29 cellular contexts compared by ENCODE assay signal in the genomic region with DNA sequence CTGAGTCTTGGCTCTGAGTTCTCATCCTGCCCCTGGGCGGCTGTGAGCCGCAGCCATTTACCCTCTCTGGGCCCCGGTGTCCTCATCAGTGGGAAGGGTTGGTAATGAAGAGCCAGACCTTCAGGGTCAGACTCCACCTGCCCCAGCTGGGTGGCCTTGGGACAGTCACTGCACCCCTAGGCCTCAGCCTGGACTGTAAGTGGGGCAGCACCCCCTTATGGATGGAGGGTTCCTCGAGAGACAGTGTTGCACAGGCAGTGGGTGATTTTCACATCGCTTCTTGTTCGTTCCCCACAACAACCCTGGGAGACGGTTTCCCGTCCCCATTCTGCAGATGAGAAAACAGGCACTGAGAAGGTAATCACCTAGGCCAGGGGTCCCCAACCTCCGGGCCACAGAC.
DNase-seq lines count a peak whose midpoint lies in the region; ATAC-seq and TF ChIP-seq lines count a peak whose summit lies in the region.
"Had no signal": no experiment of that assay in that cellular context is flagged by ENCODE, and none has a peak within 500 bp of the region (broad histone marks: within the 10 kb centered on the region; RNA-seq: fewer than 3 reads in every experiment).

No MANE protein-coding gene starts in this region.

- H3K9me3 Mint-ChIP-seq in neural progenitor cell = no peaks in the 10 kb centered on the region
- H3K9me3 Mint-ChIP-seq: activated naive CD8-positive, alpha-beta T cell treated with anti-CD3 and anti-CD28 coated beads, Interleukin-2, amount 50 U/mL, for 24 hours; activated T-cell treated with anti-CD3 and anti-CD28 coated beads, Interleukin-2, amount 50 U/mL, for 4 hours; CD4-positive, CD25-positive, alpha-beta regulatory T cell; memory B cell; stimulated activated naive CD8-positive, alpha-beta T cell treated with anti-CD3 and anti-CD28 coated beads, Interleukin-15, amount 100 ng/mL, for 72 hours; type B pancreatic cell had no signal

- H2AFZ ChIP-seq in neural progenitor cell (replicated peaks) = no peak overlapping the region
- H2AFZ ChIP-seq: PC-9 had no signal

- H3F3A ChIP-seq in neural progenitor cell (ENCODE audit: low read depth) = peaks cover 19% of the 10 kb centered on the region

- DNase-seq in heart right ventricle = no peak
- no peak for DNase-seq in Right ventricle myocardium superior
- peak in 2 of 10 donors; percentile 28 to 35 for DNase-seq in dorsolateral prefrontal cortex
- no peak for DNase-seq in neural progenitor cell (ENCODE audit: low spot score)
- DNase-seq in upper lobe of right lung = peak; percentile 48
- DNase-seq in COLO668 (lab: John Stamatoyannopoulos, UW; ENCODE audit: unreplicated experiment) = no peak
- DNase-seq: 8988T; activated CD4-positive, alpha-beta T cell treated with anti-CD3 and anti-CD28 coated beads, Interleukin-2, amount 50 U/mL, for 1 hour; activated naive CD8-positive, alpha-beta T cell treated with anti-CD3 and anti-CD28 coated beads, Interleukin-2, amount 50 U/mL, for 24 hours; activated T-cell treated with anti-CD3 and anti-CD28 coated beads, Interleukin-2, amount 50 U/mL, for 4 hours; CD4-positive, CD25-positive, alpha-beta regulatory T cell; cerebellar nuclear complex; effector CD4-positive, alpha-beta T cell; IMR-90; NCI-H1694 treated with DMSO at 0.1 percent for 48 hours; NCI-H524 treated with DMSO at 0.1 percent for 48 hours; occipital lobe; PC-9; SHP77 treated with DMSO at 0.1 percent for 48 hours; small intestine; stimulated activated CD4-positive, alpha-beta T cell treated with anti-CD3 and anti-CD28 coated beads, Interleukin-1b, Interleukin-23, amount 100 ng/mL, for 48 hours; stimulated activated CD8-positive, alpha-beta memory T cell treated with anti-CD3 and anti-CD28 coated beads, Interleukin-4, amount 100 ng/mL, for 48 hours; stimulated activated naive CD8-positive, alpha-beta T cell treated with anti-CD3 and anti-CD28 coated beads, Interleukin-15, amount 100 ng/mL, for 72 hours had no signal

- peak overlapping the region; percentile 42 for H3K27ac Mint-ChIP-seq in neural progenitor cell
- H3K27ac Mint-ChIP-seq: activated naive CD8-positive, alpha-beta T cell treated with anti-CD3 and anti-CD28 coated beads, Interleukin-2, amount 50 U/mL, for 24 hours; stimulated activated naive CD8-positive, alpha-beta T cell treated with anti-CD3 and anti-CD28 coated beads, Interleukin-15, amount 100 ng/mL, for 72 hours; type B pancreatic cell had no signal

- H3K36me3 ChIP-seq in heart right ventricle (peaks cover 0 to 9% (median 0%) of the 10 kb centered on the region in 9 donors), neural progenitor cell (no peaks in the 10 kb centered on the region), upper lobe of right lung (no peaks in the 10 kb centered on the region)

- TF ChIP-seq CTCF in heart right ventricle (IDR thresholded peaks at IDR 0.05) (no peak), dorsolateral prefrontal cortex (IDR thresholded peaks at IDR 0.05 in 54 of 56, conservative IDR thresholded peaks at IDR 0.05 in 2 of 56; ENCODE audit: low read depth in 1 of 56, partially characterized antibody in 56 of 56) (no peak), neural progenitor cell (IDR thresholded peaks at IDR 0.05) (no peak), upper lobe of right lung (IDR thresholded peaks at IDR 0.05) (no peak)

- H3K4me3 Mint-ChIP-seq in neural progenitor cell = no peak overlapping the region
- H3K4me3 Mint-ChIP-seq: activated naive CD8-positive, alpha-beta T cell treated with anti-CD3 and anti-CD28 coated beads, Interleukin-2, amount 50 U/mL, for 24 hours; activated T-cell treated with anti-CD3 and anti-CD28 coated beads, Interleukin-2, amount 50 U/mL, for 4 hours; CD4-positive, CD25-positive, alpha-beta regulatory T cell; memory B cell; stimulated activated naive CD8-positive, alpha-beta T cell treated with anti-CD3 and anti-CD28 coated beads, Interleukin-15, amount 100 ng/mL, for 72 hours; type B pancreatic cell had no signal

- no peaks in the 10 kb centered on the region for H3K9me3 ChIP-seq in heart right ventricle
- H3K9me3 ChIP-seq in neural progenitor cell (ENCODE audit: low read depth) = no peaks in the 10 kb centered on the region
- no peaks in the 10 kb centered on the region for H3K9me3 ChIP-seq in upper lobe of right lung

- H3K4me2 ChIP-seq in neural progenitor cell = no peak overlapping the region
- H3K4me2 ChIP-seq: PC-9 had no signal

- intact Hi-C loops in heart right ventricle (cut with DNase I) = loop anchor here in 1 of 10 donors (5.0 kb wide), 1 partner anchor 40 kb away; no protein-coding TSS in a partner anchor
- intact Hi-C loops in Right ventricle myocardium superior (cut with DNase I) = no loop called here
- intact Hi-C loops in dorsolateral prefrontal cortex (cut with DNase I) = no loop called here
- intact Hi-C loops in upper lobe of right lung (cut with DNase I) = no loop called here

- H3K27me3 Mint-ChIP-seq in neural progenitor cell (ENCODE audit: insufficient read depth, low read depth) = peaks cover 5% of the 10 kb centered on the region
- H3K27me3 Mint-ChIP-seq: CD4-positive, CD25-positive, alpha-beta regulatory T cell; memory B cell; type B pancreatic cell had no signal

- H3K36me3 Mint-ChIP-seq in neural progenitor cell = peaks cover 3% of the 10 kb centered on the region
- H3K36me3 Mint-ChIP-seq: type B pancreatic cell had no signal

- peaks cover 0 to 53% (median 0%) of the 10 kb centered on the region in 7 donors for H3K27me3 ChIP-seq in heart right ventricle
- H3K27me3 ChIP-seq in dorsolateral prefrontal cortex = no peaks in the 10 kb centered on the region
- H3K27me3 ChIP-seq in neural progenitor cell = no peaks in the 10 kb centered on the region
- no peaks in the 10 kb centered on the region for H3K27me3 ChIP-seq in upper lobe of right lung

- H3K4me1 ChIP-seq in heart right ventricle = peaks cover 16 to 95% (median 84%) of the 10 kb centered on the region in 9 donors
- peaks cover 20% of the 10 kb centered on the region for H3K4me1 ChIP-seq in neural progenitor cell
- peaks cover 55% of the 10 kb centered on the region for H3K4me1 ChIP-seq in upper lobe of right lung

- ATAC-seq in heart right ventricle (peak in 1 of 8 donors; percentile 6), Right ventricle myocardium superior (ENCODE audit: poor library complexity) (no peak), upper lobe of right lung (no peak), GM18907 (IDR thresholded peaks at IDR 0.05; ENCODE audit: unreplicated experiment) (no peak), HG03521 (IDR thresholded peaks at IDR 0.05; ENCODE audit: unreplicated experiment) (no peak)
- ATAC-seq: activated naive CD8-positive, alpha-beta T cell treated with anti-CD3 and anti-CD28 coated beads, Interleukin-2, amount 50 U/mL, for 24 hours; activated T-cell treated with anti-CD3 and anti-CD28 coated beads, Interleukin-2, amount 50 U/mL, for 4 hours; stimulated activated naive CD8-positive, alpha-beta T cell treated with anti-CD3 and anti-CD28 coated beads, Interleukin-15, amount 100 ng/mL, for 72 hours had no signal

- peaks cover 72% of the 10 kb centered on the region for H4K20me1 ChIP-seq in neural progenitor cell (ENCODE audit: low read depth)

- H3K79me2 ChIP-seq in neural progenitor cell (ENCODE audit: low read depth) = peaks cover 12% of the 10 kb centered on the region

- WGBS in heart right ventricle, 2 donors = 94% methylated on average over 9 of the region's 9 CpGs

- H3K9ac ChIP-seq in neural progenitor cell = no peak overlapping the region

- peak overlapping the region in 9 of 10 donors; percentile 56 to 89 (median 77) for H3K27ac ChIP-seq in heart right ventricle
- H3K27ac ChIP-seq in dorsolateral prefrontal cortex = peak overlapping the region in 58 of 59 donors; percentile 30 to 100 (median 97)
- H3K27ac ChIP-seq in neural progenitor cell = no peak overlapping the region
- peak overlapping the region; percentile 63 for H3K27ac ChIP-seq in upper lobe of right lung
- H3K27ac ChIP-seq: epithelial cell of prostate, PC-9 had no signal

- H3K4me3 ChIP-seq in heart right ventricle = no peak overlapping the region
- no peak overlapping the region for H3K4me3 ChIP-seq in dorsolateral prefrontal cortex
- H3K4me3 ChIP-seq in neural progenitor cell = no peak overlapping the region
- H3K4me3 ChIP-seq in upper lobe of right lung = no peak overlapping the region
- H3K4me3 ChIP-seq: GM12878, PC-9 had no signal

- peaks cover 34% of the 10 kb centered on the region for H3K4me1 Mint-ChIP-seq in neural progenitor cell
